ENCODE assay signal across 18 cellular contexts in the genomic region with DNA sequence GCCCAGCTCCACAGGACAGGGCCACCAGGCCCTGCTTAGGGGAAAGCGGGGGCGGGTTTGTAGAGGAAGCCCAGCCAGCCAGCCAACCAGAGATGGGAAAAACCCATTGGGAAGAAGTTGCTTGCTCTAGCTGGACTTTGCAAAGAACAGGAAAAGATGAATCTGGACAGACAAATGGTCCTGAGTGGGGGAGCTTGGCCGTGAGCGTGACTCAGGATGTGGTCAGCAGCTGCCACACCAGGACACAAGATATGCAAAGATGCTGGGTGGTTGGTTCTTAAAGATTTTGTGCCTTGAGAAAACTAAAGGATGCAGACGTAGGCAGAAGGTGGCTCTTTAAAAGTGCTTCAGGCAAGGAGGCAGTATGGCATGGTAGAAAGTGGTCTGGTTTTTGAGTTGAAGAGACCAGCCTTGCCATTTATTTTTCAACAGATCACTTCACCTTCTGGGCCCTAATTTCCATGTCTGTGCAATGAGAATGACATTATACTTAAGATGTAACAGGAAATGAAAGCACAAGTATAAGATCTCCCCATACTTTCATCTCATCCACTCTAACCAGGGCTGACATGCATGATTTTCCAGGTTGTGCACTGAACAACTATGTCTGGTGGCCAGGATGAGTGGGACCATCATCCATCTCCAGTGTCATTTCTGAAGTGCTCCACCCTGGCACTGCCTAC. TPM values are rescaled to one million over a fixed set of nuclear protein-coding genes. Genes with fewer than 3 reads are reported as not detected.
A peak's percentile ranks its signal among the peaks of the same experiment; 100 is the strongest.
DNase-seq lines count a peak whose midpoint lies in the region; ATAC-seq and TF ChIP-seq lines count a peak whose summit lies in the region.
"Had no signal": no experiment of that assay in that cellular context is flagged by ENCODE, and none has a peak within 500 bp of the region (broad histone marks: within the 10 kb centered on the region; RNA-seq: fewer than 3 reads in every experiment).

No MANE protein-coding gene starts in this region.

- DNase-seq in AG08396 (ENCODE audit: low spot score) (peak; percentile 57), HFFc6 (peak; percentile 70), adipocyte (ENCODE audit: low read depth) (peak; percentile 41), glomerular visceral epithelial cell (ENCODE audit: extremely low spot score) (peak; percentile 73), NCI-H1694 treated with DMSO at 0.1 percent for 48 hours (lab: John Stamatoyannopoulos, UW) (no peak), left lobe of liver (ENCODE audit: low spot score) (no peak), NCI-H446 (lab: John Stamatoyannopoulos, UW) (no peak), COLO829 (ENCODE audit: low spot score) (no peak)
- DNase-seq: activated CD4-positive, alpha-beta T cell treated with anti-CD3 and anti-CD28 coated beads, Interleukin-2, amount 10 ng/mL, durations not matched to agents 7 days and 5 days; aorta; DMS153; effector memory CD4-positive, alpha-beta T cell; glutamatergic neuron; H7; MM.1S; SW 1271; transverse colon had no signal

- peaks cover 16% of the 10 kb centered on the region for H3K4me1 ChIP-seq in adipocyte (ENCODE audit: control insufficient read depth, insufficient read depth, low read length)

- TF ChIP-seq CTCF in HFFc6 (IDR thresholded peaks at IDR 0.05), result no peak

- no peak overlapping the region for H3K9ac ChIP-seq in adipocyte (ENCODE audit: low read length)

- H3K27me3 ChIP-seq in adipocyte (replicated peaks; ENCODE audit: control insufficient read depth, insufficient read depth, low read length), result no peaks in the 10 kb centered on the region

- H3K9me3 ChIP-seq in adipocyte (ENCODE audit: control insufficient read depth, low read length), result no peaks in the 10 kb centered on the region
- H3K9me3 ChIP-seq: transverse colon had no signal

- no peak overlapping the region for H3K4me3 ChIP-seq in adipocyte (ENCODE audit: low read length)
- H3K4me3 ChIP-seq: transverse colon had no signal

- no peak for ATAC-seq in left lobe of liver

- H3K4me1 Mint-ChIP-seq in HFFc6 (ENCODE audit: low read depth), result peaks cover 58% of the 10 kb centered on the region

- H3K4me3 Mint-ChIP-seq in HFFc6, result peak overlapping the region; percentile 66
- H3K4me3 Mint-ChIP-seq: activated CD4-positive, alpha-beta T cell treated with anti-CD3 and anti-CD28 coated beads, Interleukin-2, amount 10 ng/mL, durations not matched to agents 7 days and 5 days had no signal

- H3K27me3 Mint-ChIP-seq in HFFc6 (ENCODE audit: insufficient read depth), result no peaks in the 10 kb centered on the region

- no peaks in the 10 kb centered on the region for H3K9me3 Mint-ChIP-seq in HFFc6
- H3K9me3 Mint-ChIP-seq: activated CD4-positive, alpha-beta T cell treated with anti-CD3 and anti-CD28 coated beads, Interleukin-2, amount 10 ng/mL, durations not matched to agents 7 days and 5 days had no signal

- H3K36me3 ChIP-seq in adipocyte (ENCODE audit: control insufficient read depth, insufficient read depth, low read length, severe bottlenecking), result no peaks in the 10 kb centered on the region
- H3K36me3 ChIP-seq: transverse colon had no signal

- H3K36me3 Mint-ChIP-seq in HFFc6 (ENCODE audit: low read depth), result no peaks in the 10 kb centered on the region

- peak overlapping the region; percentile 83 for H3K27ac Mint-ChIP-seq in HFFc6
- H3K27ac Mint-ChIP-seq: activated CD4-positive, alpha-beta T cell treated with anti-CD3 and anti-CD28 coated beads, Interleukin-2, amount 10 ng/mL, durations not matched to agents 7 days and 5 days had no signal

RNA-seq across cellular contexts. Expression of a gene that starts 27.8 kb away (rescaled TPM):
- 10 to 100 TPM; 16.2 to 27.1 (median 21.0) TPM for total RNA-seq in HFFc6 (2021; fragmentation: NEBNext Ultra II Directional; extraction: Animal tissue kit (Norgen Biotek cat#: 25700))
- 5.0 TPM for total RNA-seq in left lobe of liver

RNA-seq across cellular contexts. Expression of a gene that starts 43.3 kb away (rescaled TPM):
- total RNA-seq in HFFc6 (2021; fragmentation: NEBNext Ultra II Directional; extraction: Animal tissue kit (Norgen Biotek cat#: 25700)), result not detected
- 0.53 TPM for total RNA-seq in left lobe of liver
- total RNA-seq: activated CD4-positive, alpha-beta T cell treated with anti-CD3 and anti-CD28 coated beads, Interleukin-2, amount 10 ng/mL, durations not matched to agents 7 days and 5 days; kidney epithelial cell had no signal

Comparison
In these comparisons a context has a peak if more than half of its experiments do, and no peak if none do; other contexts are left out.
1. DNase-seq: peak in AG08396 (single experiment), HFFc6 (single experiment), adipocyte (single experiment) and glomerular visceral epithelial cell (single experiment); none in NCI-H1694 treated with DMSO at 0.1 percent for 48 hours (single experiment), left lobe of liver (single experiment), NCI-H446 (0 of 2) and COLO829 (single experiment).